7 cellular contexts compared by ENCODE assay signal in the genomic region with DNA sequence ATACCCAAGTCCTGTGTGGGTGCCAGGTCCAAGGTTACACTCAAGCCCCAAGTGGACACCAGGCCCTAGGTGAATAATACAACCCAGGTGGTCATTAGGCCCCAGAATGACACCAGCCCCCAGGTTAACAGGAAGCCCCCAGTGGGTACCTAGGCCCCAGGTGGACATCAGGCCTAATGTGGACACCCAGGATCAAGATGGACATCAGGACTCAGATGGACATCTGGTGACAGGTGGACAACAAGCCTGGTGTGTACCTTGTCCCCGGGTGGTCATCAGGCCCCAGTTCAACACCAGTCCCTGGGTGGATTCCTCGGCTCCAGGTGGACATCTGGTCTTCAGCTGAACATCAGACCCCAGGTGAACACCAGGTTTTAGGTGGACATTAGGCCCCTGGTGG.
DNase-seq lines count a peak whose midpoint lies in the region; ATAC-seq, FAIRE-seq and TF ChIP-seq lines count a peak whose summit lies in the region.
"Not testable (repeated sequence)": the region's sequence is repeated elsewhere in the genome, so short reads cannot be mapped to it uniquely, and the experiment has no call there.

No MANE protein-coding gene starts in this region.

- TF ChIP-seq EP300 in stomach (IDR thresholded peaks at IDR 0.05): not testable (repeated sequence)

- not testable (repeated sequence) for H3K9me3 Mint-ChIP-seq in activated CD4-positive, alpha-beta T cell treated with anti-CD3 and anti-CD28 coated beads, Interleukin-2, amount 10 ng/mL, durations not matched to agents 24 days and 14 days; osteocyte (ENCODE audit: unreplicated experiment)

- intact Hi-C loops in activated CD4-positive, alpha-beta T cell treated with anti-CD3 and anti-CD28 coated beads, Interleukin-2, amount 10 ng/mL, durations not matched to agents 24 days and 14 days (cut with micrococcal nuclease); Right ventricle myocardium inferior (cut with DNase I); kidney (cut with DNase I); stomach (cut with DNase I; ENCODE audit: low total_unique reads); vagina (cut with DNase I): not testable (repeated sequence)

- H3K36me3 ChIP-seq in kidney (ENCODE audit: control insufficient read depth in 1 of 2, insufficient read depth in 2 of 2, low read length in 2 of 2); stomach; vagina: not testable (repeated sequence)

- not testable (repeated sequence) for H3K9me3 ChIP-seq in kidney (ENCODE audit: control insufficient read depth in 1 of 2, low read length in 2 of 2); vagina
- H3K9me3 ChIP-seq in stomach: peaks cover 0 to 48% (median 10%) of the 10 kb centered on the region in 4 donors

- not testable (repeated sequence) for H3K27ac Mint-ChIP-seq in activated CD4-positive, alpha-beta T cell treated with anti-CD3 and anti-CD28 coated beads, Interleukin-2, amount 10 ng/mL, durations not matched to agents 24 days and 14 days; osteocyte (ENCODE audit: unreplicated experiment)

- H3K27ac ChIP-seq in kidney (ENCODE audit: low read depth in 2 of 2, low read length in 2 of 2); stomach; vagina: not testable (repeated sequence)

- H3K4me1 Mint-ChIP-seq in activated CD4-positive, alpha-beta T cell treated with anti-CD3 and anti-CD28 coated beads, Interleukin-2, amount 10 ng/mL, durations not matched to agents 24 days and 14 days; osteocyte (ENCODE audit: unreplicated experiment): not testable (repeated sequence)

- H3K36me3 Mint-ChIP-seq in activated CD4-positive, alpha-beta T cell treated with anti-CD3 and anti-CD28 coated beads, Interleukin-2, amount 10 ng/mL, durations not matched to agents 24 days and 14 days (ENCODE audit: low read depth); osteocyte (ENCODE audit: unreplicated experiment): not testable (repeated sequence)

- 64 to 100% methylated on average over 1 to 2 of the region's 2 CpGs; no CpG with 5 or more reads in 3 of the 5 donors for WGBS in stomach, 5 donors

- TF ChIP-seq CTCF in kidney (IDR thresholded peaks at IDR 0.05; ENCODE audit: borderline replicate concordance, extremely low read depth, insufficient read depth); osteocyte (IDR thresholded peaks at IDR 0.05); stomach (IDR thresholded peaks at IDR 0.05); vagina (IDR thresholded peaks at IDR 0.05): not testable (repeated sequence)

- DNase-seq in activated CD4-positive, alpha-beta T cell treated with anti-CD3 and anti-CD28 coated beads, Interleukin-2, amount 10 ng/mL, durations not matched to agents 24 days and 14 days: peak; percentile 21
- peak; percentile 65 for DNase-seq in activated effector memory CD4-positive, alpha-beta T cell treated with anti-CD3 and anti-CD28 coated beads, Interleukin-2, amount 50 U/mL, for 16 hours
- peak; percentile 49 for DNase-seq in Right ventricle myocardium inferior (ENCODE audit: missing footprints)
- DNase-seq in kidney: peak; percentile 66
- peak; percentile 84 for DNase-seq in osteocyte (ENCODE audit: extremely low spot score, unreplicated experiment)
- DNase-seq in stomach: peak; percentile 25
- peak; percentile 64 to 65 for DNase-seq in vagina (ENCODE audit: extremely low spot score in 2 of 2)

- not testable (repeated sequence) for TF ChIP-seq POLR2A in stomach (IDR thresholded peaks at IDR 0.05); vagina (IDR thresholded peaks at IDR 0.05)

- FAIRE-seq in kidney (lab: Jason Lieb, UNC): not testable (repeated sequence)

- not testable (repeated sequence) for H3K4me3 ChIP-seq in kidney (ENCODE audit: low read length in 2 of 2); stomach; vagina

- ATAC-seq in Right ventricle myocardium inferior: not testable (repeated sequence)

- not testable (repeated sequence) for H3K4me1 ChIP-seq in kidney (ENCODE audit: control insufficient read depth in 1 of 2, insufficient read depth in 1 of 2, low read depth in 1 of 2, low read length in 2 of 2); stomach; vagina

- H3K9ac ChIP-seq in kidney (ENCODE audit: low read length in 2 of 2): not testable (repeated sequence)

- not testable (repeated sequence) for H3K4me3 Mint-ChIP-seq in activated CD4-positive, alpha-beta T cell treated with anti-CD3 and anti-CD28 coated beads, Interleukin-2, amount 10 ng/mL, durations not matched to agents 24 days and 14 days; osteocyte (ENCODE audit: unreplicated experiment)

- not testable (repeated sequence) for H3K27me3 Mint-ChIP-seq in activated CD4-positive, alpha-beta T cell treated with anti-CD3 and anti-CD28 coated beads, Interleukin-2, amount 10 ng/mL, durations not matched to agents 24 days and 14 days; osteocyte (ENCODE audit: unreplicated experiment)

- not testable (repeated sequence) for H3K27me3 ChIP-seq in stomach, vagina

Comparison
In these comparisons a context has a peak if more than half of its experiments do, and no peak if none do; other contexts are left out.
1. DNase-seq: peak in every context shown above with its lines; median percentile 84 in osteocyte; 66 in kidney; 65 in activated effector memory CD4-positive, alpha-beta T cell treated with anti-CD3 and anti-CD28 coated beads, Interleukin-2, amount 50 U/mL, for 16 hours; 64 in vagina; 49 in Right ventricle myocardium inferior; 25 in stomach; 21 in activated CD4-positive, alpha-beta T cell treated with anti-CD3 and anti-CD28 coated beads, Interleukin-2, amount 10 ng/mL, durations not matched to agents 24 days and 14 days.